In genomic region chr5:50717615-50718014, GRCh38 we compare ENCODE assay signal across 12 cellular contexts. TPM values are rescaled to one million over a fixed set of nuclear protein-coding genes. Genes with fewer than 3 reads are reported as not detected.
DNase-seq lines count a peak whose midpoint lies in the region; ATAC-seq, FAIRE-seq and TF ChIP-seq lines count a peak whose summit lies in the region.
"Had no signal": no experiment of that assay in that cellular context is flagged by ENCODE, and none has a peak within 500 bp of the region (broad histone marks: within the 10 kb centered on the region; RNA-seq: fewer than 3 reads in every experiment).

No MANE protein-coding gene starts in this region.

- H3K27ac ChIP-seq in right lobe of liver (peak overlapping the region in 2 of 3 donors; percentile 2 to 7), tibial artery (no peak overlapping the region)
- H3K27ac ChIP-seq: epithelial cell of prostate had no signal

- no peak overlapping the region for H3K4me3 Mint-ChIP-seq in T-helper 2 cell treated with Interferon-gamma antibody and Interleukin-4, amounts not matched to agents 5 μg/mL and 100 μg/mL, for 36 hours

- intact Hi-C loops in right lobe of liver (cut with DNase I) (no loop called here), tibial artery (cut with DNase I; ENCODE audit: low total_unique reads) (no loop called here)

- ATAC-seq in GM18511 (IDR thresholded peaks at IDR 0.05; ENCODE audit: unreplicated experiment): peak; percentile 79
- peak; percentile 92 to 98 (median 97) for ATAC-seq in right lobe of liver
- ATAC-seq: sciatic nerve had no signal

- TF ChIP-seq CTCF in right lobe of liver (IDR thresholded peaks at IDR 0.05): no peak
- no peak for TF ChIP-seq CTCF in tibial artery (IDR thresholded peaks at IDR 0.05)
- TF ChIP-seq CTCF in foreskin fibroblast (IDR thresholded peaks at IDR 0.05; ENCODE audit: low read depth, low read length): no peak

- H3K27me3 ChIP-seq in right lobe of liver (no peaks in the 10 kb centered on the region), tibial artery (no peaks in the 10 kb centered on the region)

- DNase-seq in H54 (ENCODE audit: insufficient read length, low spot score): no peak
- DNase-seq in MV-4-11 (lab: John Stamatoyannopoulos, UW): peak; percentile 78
- no peak for DNase-seq in right lobe of liver
- DNase-seq in RKO (ENCODE audit: low spot score): no peak
- DNase-seq in T-helper 2 cell treated with Interferon-gamma antibody and Interleukin-4, amounts not matched to agents 5 μg/mL and 100 μg/mL, for 36 hours (ENCODE audit: low spot score): no peak
- DNase-seq in tibial artery: no peak
- DNase-seq in foreskin fibroblast: no peak
- DNase-seq: DMS79 had no signal

- H3K4me1 ChIP-seq in right lobe of liver (peaks cover 0 to 12% (median 0%) of the 10 kb centered on the region in 4 donors), tibial artery (no peaks in the 10 kb centered on the region)

- no peaks in the 10 kb centered on the region for H3K9me3 Mint-ChIP-seq in T-helper 2 cell treated with Interferon-gamma antibody and Interleukin-4, amounts not matched to agents 5 μg/mL and 100 μg/mL, for 36 hours

- H3K9me3 ChIP-seq in right lobe of liver (no peaks in the 10 kb centered on the region), tibial artery (no peaks in the 10 kb centered on the region)

- FAIRE-seq in H54 (lab: Jason Lieb, UNC): peak; percentile 33
- FAIRE-seq: islet of Langerhans had no signal

- H3K4me3 ChIP-seq in right lobe of liver: no peak overlapping the region
- H3K4me3 ChIP-seq in tibial artery: no peak overlapping the region
- H3K4me3 ChIP-seq in foreskin fibroblast (ENCODE audit: low read depth in 1 of 2, low read length in 2 of 2): no peak overlapping the region

- peaks cover 30% of the 10 kb centered on the region for H3K4me1 Mint-ChIP-seq in T-helper 2 cell treated with Interferon-gamma antibody and Interleukin-4, amounts not matched to agents 5 μg/mL and 100 μg/mL, for 36 hours (ENCODE audit: low read depth)

- no peak overlapping the region for H3K27ac Mint-ChIP-seq in T-helper 2 cell treated with Interferon-gamma antibody and Interleukin-4, amounts not matched to agents 5 μg/mL and 100 μg/mL, for 36 hours

- no peaks in the 10 kb centered on the region for H3K27me3 Mint-ChIP-seq in T-helper 2 cell treated with Interferon-gamma antibody and Interleukin-4, amounts not matched to agents 5 μg/mL and 100 μg/mL, for 36 hours (ENCODE audit: low read depth)

- H3K36me3 Mint-ChIP-seq in T-helper 2 cell treated with Interferon-gamma antibody and Interleukin-4, amounts not matched to agents 5 μg/mL and 100 μg/mL, for 36 hours (ENCODE audit: low read depth): peaks cover 28% of the 10 kb centered on the region

- WGBS in right lobe of liver (ENCODE audit: insufficient coverage, low coverage, low lambda C conversion rate, missing lambda C conversion rate): 28% methylated on average over 2 of the region's 2 CpGs

- TF ChIP-seq POLR2A in H54 (IDR thresholded peaks at IDR 0.05; ENCODE audit: low read depth, low read length) (no peak), right lobe of liver (IDR thresholded peaks at IDR 0.05) (no peak)

- H3K36me3 ChIP-seq in right lobe of liver: no peaks in the 10 kb centered on the region
- H3K36me3 ChIP-seq in tibial artery: no peaks in the 10 kb centered on the region

RNA-seq across cellular contexts. Expression of gene PARP8, which starts 51.2 kb away (rescaled TPM):
- 10 to 100 TPM in 3 of 6 experiments, 1 to 10 TPM in 3; 4.9 to 14.1 (median 10.1) TPM for total RNA-seq in right lobe of liver

Comparison
In these comparisons a context has a peak if more than half of its experiments do, and no peak if none do; other contexts are left out.
1. H3K27ac ChIP-seq: peak in right lobe of liver (2 of 3); none in tibial artery (0 of 2).